Comparison of ENCODE assay signal across 8 cellular contexts in the genomic region with DNA sequence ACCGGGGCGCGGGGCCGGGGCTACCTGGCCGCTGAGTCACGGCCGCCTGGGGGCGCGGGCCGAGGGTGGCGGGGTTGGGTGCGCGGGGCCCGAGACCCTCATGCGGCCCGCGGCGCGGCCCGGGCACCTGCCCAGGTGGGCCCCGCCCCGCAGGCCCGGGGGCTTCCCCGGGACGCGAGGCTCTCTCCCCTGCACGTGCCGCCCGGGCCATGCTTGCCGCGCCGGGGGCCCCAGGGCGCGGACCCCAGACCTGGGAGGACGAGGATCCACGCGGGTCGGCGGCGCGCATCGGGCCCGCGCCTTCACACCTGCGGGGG. TPM values are rescaled to one million over a fixed set of nuclear protein-coding genes. Genes with fewer than 3 reads are reported as not detected.
DNase-seq lines count a peak whose midpoint lies in the region; ATAC-seq, FAIRE-seq and TF ChIP-seq lines count a peak whose summit lies in the region.

No MANE protein-coding gene starts in this region.

- H3K4me2 ChIP-seq in keratinocyte (ENCODE audit: control insufficient read depth, extremely low read depth, insufficient read depth, low read depth, low read length), result no peak overlapping the region

- no peaks in the 10 kb centered on the region for H3K9me3 Mint-ChIP-seq in activated T-helper 17 cell treated with anti-CD3 and anti-CD28 coated beads, Interleukin-2, amount 50 U/mL, for 72 hours

- no peaks in the 10 kb centered on the region for H3K27me3 ChIP-seq in Peyer's patch
- H3K27me3 ChIP-seq in keratinocyte (ENCODE audit: control insufficient read depth, extremely low read depth, insufficient read depth, low read length), result no peaks in the 10 kb centered on the region
- no peaks in the 10 kb centered on the region for H3K27me3 ChIP-seq in aorta (ENCODE audit: control insufficient read depth in 1 of 2, insufficient read depth in 2 of 2, low read length in 1 of 2)

- peaks cover 3% of the 10 kb centered on the region for H3K9me1 ChIP-seq in keratinocyte (ENCODE audit: control insufficient read depth, extremely low read depth, insufficient read depth, low read length)

- peaks cover 5% of the 10 kb centered on the region for H4K20me1 ChIP-seq in keratinocyte (ENCODE audit: control insufficient read depth, extremely low read depth, insufficient read depth, low read length)

- no peak for FAIRE-seq in keratinocyte (lab: Jason Lieb, UNC)

- H3K4me3 ChIP-seq in Peyer's patch, result peak overlapping the region; percentile 61 to 93 (median 77)
- peak overlapping the region in 2 of 3 experiments; percentile 80 for H3K4me3 ChIP-seq in keratinocyte (ENCODE audit: control insufficient read depth in 2 of 3, extremely low read depth in 1 of 3, insufficient read depth in 2 of 3, low read depth in 1 of 3, low read length in 3 of 3)
- peak overlapping the region; percentile 71 to 98 for H3K4me3 ChIP-seq in aorta (ENCODE audit: low read length in 2 of 2)

- no peak for TF ChIP-seq CTCF in Peyer's patch (IDR thresholded peaks at IDR 0.05)
- TF ChIP-seq CTCF in keratinocyte (optimal IDR thresholded peaks at IDR 0.05 in 1 of 3, IDR thresholded peaks at IDR 0.05 in 1 of 3, conservative IDR thresholded peaks at IDR 0.05 in 1 of 3; ENCODE audit: extremely low read depth in 1 of 3, insufficient read depth in 2 of 3, low read length in 3 of 3), result no peak

- H3K9ac ChIP-seq in keratinocyte (ENCODE audit: control insufficient read depth, extremely low read depth, insufficient read depth, low read length), result peak overlapping the region; percentile 86

- H3K4me3 Mint-ChIP-seq in activated T-helper 17 cell treated with anti-CD3 and anti-CD28 coated beads, Interleukin-2, amount 50 U/mL, for 72 hours, result no peak overlapping the region

- no peak overlapping the region for H3K27ac Mint-ChIP-seq in activated T-helper 17 cell treated with anti-CD3 and anti-CD28 coated beads, Interleukin-2, amount 50 U/mL, for 72 hours

- H3K27ac ChIP-seq in Peyer's patch (peak overlapping the region; percentile 83 to 99 (median 94)), keratinocyte (ENCODE audit: control insufficient read depth, insufficient read depth, low read length) (no peak overlapping the region), aorta (ENCODE audit: low read depth in 1 of 2, low read length in 2 of 2) (peak overlapping the region; percentile 95 to 99)

- H3K36me3 ChIP-seq in Peyer's patch, result peaks cover 0 to 9% (median 0%) of the 10 kb centered on the region in 3 donors
- H3K36me3 ChIP-seq in keratinocyte (ENCODE audit: control insufficient read depth in 2 of 2, extremely low read depth in 1 of 2, insufficient read depth in 2 of 2, low read length in 2 of 2), result peaks cover 1 to 3% of the 10 kb centered on the region in 2 experiments
- no peaks in the 10 kb centered on the region for H3K36me3 ChIP-seq in aorta (ENCODE audit: control insufficient read depth in 1 of 2, insufficient read depth in 2 of 2, low read length in 1 of 2)

- H3K9me3 ChIP-seq in Peyer's patch (no peaks in the 10 kb centered on the region), keratinocyte (ENCODE audit: control insufficient read depth, low read depth, low read length) (no peaks in the 10 kb centered on the region), aorta (ENCODE audit: control insufficient read depth, low read length) (no peaks in the 10 kb centered on the region)

- H3K27me3 Mint-ChIP-seq in activated T-helper 17 cell treated with anti-CD3 and anti-CD28 coated beads, Interleukin-2, amount 50 U/mL, for 72 hours, result peaks cover 4% of the 10 kb centered on the region

- ATAC-seq in aorta (ENCODE audit: low FRiP score), result no peak
- no peak for ATAC-seq in activated T-helper 17 cell treated with anti-CD3 and anti-CD28 coated beads, Interleukin-2, amount 50 U/mL, for 72 hours (replicated peaks)

- H3K79me2 ChIP-seq in keratinocyte (ENCODE audit: control insufficient read depth, insufficient read depth, low read length), result peaks cover 36% of the 10 kb centered on the region

- H2AFZ ChIP-seq in keratinocyte (ENCODE audit: control insufficient read depth, low read length), result no peak overlapping the region

- dilution Hi-C loops in keratinocyte (cut with MboI; ENCODE audit: extremely low pct_ligation_motif_present, low sequenced_read_pairs), result no loop called here

- intact Hi-C loops in aorta (cut with DNase I), result no loop called here

- TF ChIP-seq POLR2A in Peyer's patch (IDR thresholded peaks at IDR 0.05), result no peak

- WGBS in aorta, 2 donors, result 0 to 1% methylated on average over 19 to 45 of the region's 45 CpGs

- H3K36me3 Mint-ChIP-seq in activated T-helper 17 cell treated with anti-CD3 and anti-CD28 coated beads, Interleukin-2, amount 50 U/mL, for 72 hours (ENCODE audit: low read depth), result peaks cover 30% of the 10 kb centered on the region

- peaks cover 12% of the 10 kb centered on the region for H3K4me1 Mint-ChIP-seq in activated T-helper 17 cell treated with anti-CD3 and anti-CD28 coated beads, Interleukin-2, amount 50 U/mL, for 72 hours

- H3K4me1 ChIP-seq in Peyer's patch, result peaks cover 4 to 30% (median 15%) of the 10 kb centered on the region in 4 donors
- peaks cover 44% of the 10 kb centered on the region for H3K4me1 ChIP-seq in keratinocyte (ENCODE audit: control insufficient read depth, extremely low read depth, insufficient read depth, low read length)
- no peaks in the 10 kb centered on the region for H3K4me1 ChIP-seq in aorta (ENCODE audit: control insufficient read depth in 1 of 2, insufficient read depth in 2 of 2, low read length in 2 of 2)

- DNase-seq in stimulated activated CD4-positive, alpha-beta T cell treated with anti-CD3 and anti-CD28 coated beads, Interleukin-12 subunit alpha, Interleukin-12 subunit beta, amount 100 ng/mL, for 4 hours, result peak; percentile 38
- no peak for DNase-seq in stimulated activated CD4-positive, alpha-beta T cell treated with anti-CD3 and anti-CD28 coated beads, Interleukin-2, amount 100 ng/mL, for 24 hours
- DNase-seq in Peyer's patch (no peak), keratinocyte (ENCODE audit: low read depth, low spot score) (no peak), aorta (no peak), SW480 (ENCODE audit: low spot score) (no peak), NOMO-1 treated with DMSO at 0.1 percent for 48 hours (lab: John Stamatoyannopoulos, UW; ENCODE audit: unreplicated experiment) (no peak)

RNA-seq across cellular contexts. Expression of gene MAFK, which starts 0.4 kb away (rescaled TPM):
- total RNA-seq in Peyer's patch, result 10 to 100 TPM; 32.9 to 80.2 (median 55.0) TPM
- polyA plus RNA-seq in keratinocyte, result 3.8 to 5.9 TPM (median 5.2 TPM) in 3 replicates
- polyA plus RNA-seq in keratinocyte (2011; ENCODE audit: low read depth), result 16.6 TPM
- 1.8 and 7.3 TPM in 2 replicates for polyA plus RNA-seq in keratinocyte (2011; cell fraction: cytosol; rRNA removed)
- polyA plus RNA-seq in keratinocyte (2011; cell fraction: nucleus; rRNA removed), result 12.9 and 18.7 TPM in 2 replicates
- 9.6 and 17.6 TPM in 2 replicates for polyA plus RNA-seq in keratinocyte (2012; ENCODE audit: low replicate concordance)
- 2.3 to 2.4 TPM (median 2.3 TPM) in 3 replicates for polyA minus RNA-seq in keratinocyte
- polyA minus RNA-seq in keratinocyte (2011; cell fraction: cytosol; rRNA and poly(A)+ RNA removed), result 12.1 TPM
- 5.9 and 8.0 TPM in 2 replicates for polyA minus RNA-seq in keratinocyte (2011; cell fraction: nucleus; rRNA and poly(A)+ RNA removed)
- total RNA-seq in aorta, result 100 to 1,000 TPM in 1 of 2 donors, 10 to 100 TPM in 1; 86.3 to 131 TPM
- 100 to 1,000 TPM in 1 of 2 donors, 10 to 100 TPM in 1; 85.4 to 106 TPM for polyA plus RNA-seq in aorta
- 10 to 100 TPM; 40.1 to 41.5 TPM for total RNA-seq in activated T-helper 17 cell treated with anti-CD3 and anti-CD28 coated beads, Interleukin-2, amount 50 U/mL, for 72 hours

RNA-seq across cellular contexts. Expression of gene TMEM184A, which starts 25.1 kb away (rescaled TPM):
- 100 to 1,000 TPM in 3 of 4 donors, 10 to 100 TPM in 1; 41.3 to 161 (median 151) TPM for total RNA-seq in Peyer's patch
- polyA plus RNA-seq in keratinocyte, result 1.6 to 15.6 TPM (median 2.9 TPM) in 3 replicates
- 6.2 TPM for polyA plus RNA-seq in keratinocyte (2011; ENCODE audit: low read depth)
- 2.5 and 3.6 TPM in 2 replicates for polyA plus RNA-seq in keratinocyte (2011; cell fraction: cytosol; rRNA removed)
- polyA plus RNA-seq in keratinocyte (2011; cell fraction: nucleus; rRNA removed), result 21.3 and 26.8 TPM in 2 replicates
- polyA plus RNA-seq in keratinocyte (2012; ENCODE audit: low replicate concordance), result 2.2 and 17.5 TPM in 2 replicates
- 3.2 to 18.8 TPM (median 8.7 TPM) in 3 replicates for polyA minus RNA-seq in keratinocyte
- polyA minus RNA-seq in keratinocyte (2011; cell fraction: cytosol; rRNA and poly(A)+ RNA removed), result 2.3 TPM
- 10.5 and 15.3 TPM in 2 replicates for polyA minus RNA-seq in keratinocyte (2011; cell fraction: nucleus; rRNA and poly(A)+ RNA removed)
- under 1 TPM in 1 of 2 donors, not detected in 1; 0.06 TPM for total RNA-seq in aorta
- 1 to 10 TPM in 1 of 2 donors, under 1 TPM in 1; 0.84 to 6.1 TPM for polyA plus RNA-seq in aorta
- not detected for total RNA-seq in activated T-helper 17 cell treated with anti-CD3 and anti-CD28 coated beads, Interleukin-2, amount 50 U/mL, for 72 hours

RNA-seq across cellular contexts. Expression of gene INTS1, which starts 26.7 kb away (rescaled TPM):
- total RNA-seq in Peyer's patch, result 100 to 1,000 TPM in 2 of 4 donors, 10 to 100 TPM in 2; 84.4 to 192 (median 108) TPM
- polyA plus RNA-seq in keratinocyte, result 10.6 to 18.0 TPM (median 14.3 TPM) in 3 replicates
- 10.9 TPM for polyA plus RNA-seq in keratinocyte (2011; ENCODE audit: low read depth)
- polyA plus RNA-seq in keratinocyte (2011; cell fraction: cytosol; rRNA removed), result 8.1 and 24.4 TPM in 2 replicates
- polyA plus RNA-seq in keratinocyte (2011; cell fraction: nucleus; rRNA removed), result 51.1 and 79.6 TPM in 2 replicates
- polyA plus RNA-seq in keratinocyte (2012; ENCODE audit: low replicate concordance), result 35.3 and 50.3 TPM in 2 replicates
- polyA minus RNA-seq in keratinocyte, result 23.9 to 68.4 TPM (median 27.1 TPM) in 3 replicates
- 87.1 TPM for polyA minus RNA-seq in keratinocyte (2011; cell fraction: cytosol; rRNA and poly(A)+ RNA removed)
- polyA minus RNA-seq in keratinocyte (2011; cell fraction: nucleus; rRNA and poly(A)+ RNA removed), result 61.0 and 78.5 TPM in 2 replicates
- 10 to 100 TPM; 56.4 to 77.9 TPM for total RNA-seq in aorta
- polyA plus RNA-seq in aorta, result 100 to 1,000 TPM in 1 of 2 donors, 10 to 100 TPM in 1; 17.2 to 109 TPM
- 100 to 1,000 TPM; 116 to 147 TPM for total RNA-seq in activated T-helper 17 cell treated with anti-CD3 and anti-CD28 coated beads, Interleukin-2, amount 50 U/mL, for 72 hours

RNA-seq across cellular contexts. Expression of gene PSMG3, which starts 38.9 kb away (rescaled TPM):
- total RNA-seq in Peyer's patch, result 10 to 100 TPM; 33.0 to 67.5 (median 47.7) TPM
- 47.7 to 49.6 TPM (median 48.0 TPM) in 3 replicates for polyA plus RNA-seq in keratinocyte
- 12.6 TPM for polyA plus RNA-seq in keratinocyte (2011; ENCODE audit: low read depth)
- 29.4 and 49.1 TPM in 2 replicates for polyA plus RNA-seq in keratinocyte (2011; cell fraction: cytosol; rRNA removed)
- polyA plus RNA-seq in keratinocyte (2011; cell fraction: nucleus; rRNA removed), result 64.3 and 71.0 TPM in 2 replicates
- polyA plus RNA-seq in keratinocyte (2012; ENCODE audit: low replicate concordance), result 35.3 and 49.4 TPM in 2 replicates
- polyA minus RNA-seq in keratinocyte, result 11.6 to 20.6 TPM (median 17.0 TPM) in 3 replicates
- polyA minus RNA-seq in keratinocyte (2011; cell fraction: cytosol; rRNA and poly(A)+ RNA removed), result 26.9 TPM
- polyA minus RNA-seq in keratinocyte (2011; cell fraction: nucleus; rRNA and poly(A)+ RNA removed), result 3.0 and 4.5 TPM in 2 replicates
- total RNA-seq in aorta, result 10 to 100 TPM; 14.1 to 18.9 TPM
- 10 to 100 TPM; 42.9 to 45.2 TPM for polyA plus RNA-seq in aorta
- total RNA-seq in activated T-helper 17 cell treated with anti-CD3 and anti-CD28 coated beads, Interleukin-2, amount 50 U/mL, for 72 hours, result 10 to 100 TPM; 26.4 to 46.4 TPM

Comparison
In these comparisons a context has a peak if more than half of its experiments do, and no peak if none do; other contexts are left out.
1. RNA of gene TMEM184A, which starts 25.1 kb away (total RNA-seq): 41.3 to 161 TPM in Peyer's patch; 0.06 TPM in aorta and not detected in activated T-helper 17 cell treated with anti-CD3 and anti-CD28 coated beads, Interleukin-2, amount 50 U/mL, for 72 hours; every median in the first group is over 10 times any median in the second.
2. Peak in every context shown above with its lines, with median percentiles within 50 percentile points of each other: H3K4me3 ChIP-seq.